1 cellular context compared by ENCODE assay signal in the genomic region with DNA sequence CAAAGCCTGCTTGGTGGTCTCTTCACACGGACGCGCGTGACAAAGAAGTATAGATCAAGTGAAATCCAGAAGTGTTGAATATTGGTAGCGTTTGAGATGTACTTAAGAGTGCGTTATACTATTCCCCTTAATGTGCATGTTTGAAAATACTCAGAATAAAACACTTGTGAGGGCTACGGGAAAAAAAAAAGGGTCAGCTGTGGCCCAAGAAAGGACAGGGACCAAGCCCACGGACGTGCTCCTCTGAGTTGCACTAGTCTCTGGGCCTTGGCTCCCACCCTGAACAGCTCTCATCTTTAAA.
TF ChIP-seq lines count a peak whose summit lies in the region.

No MANE protein-coding gene starts in this region.

TF ChIP-seq in endothelial cell of umbilical vein, 7 proteins besides CTCF, POLR2A, EP300 and RAD21:
- TF ChIP-seq JUN (IDR thresholded peaks at IDR 0.05; ENCODE audit: borderline replicate concordance, insufficient read depth, insufficient read length, low read depth) = no peak
- TF ChIP-seq, protein P1, sequence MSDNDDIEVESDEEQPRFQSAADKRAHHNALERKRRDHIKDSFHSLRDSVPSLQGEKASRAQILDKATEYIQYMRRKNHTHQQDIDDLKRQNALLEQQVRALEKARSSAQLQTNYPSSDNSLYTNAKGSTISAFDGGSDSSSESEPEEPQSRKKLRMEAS (IDR thresholded peaks at IDR 0.05; ENCODE audit: insufficient read depth, insufficient read length) = no peak
- TF ChIP-seq EZH2 (IDR thresholded peaks at IDR 0.05; ENCODE audit: borderline replicate concordance, low read depth, low read length, severe bottlenecking) = no peak
- TF ChIP-seq POLR2AphosphoS5 (IDR thresholded peaks at IDR 0.05; ENCODE audit: insufficient read depth, low read depth, low read length) = no peak
- TF ChIP-seq GATA2 (IDR thresholded peaks at IDR 0.05; ENCODE audit: insufficient read depth, insufficient read length, low read depth, low read length) = no peak
- no peak for TF ChIP-seq FOS (IDR thresholded peaks at IDR 0.05; ENCODE audit: borderline replicate concordance, insufficient read depth, low read length)
